ENCODE assay signal across 8 cellular contexts in the genomic region with DNA sequence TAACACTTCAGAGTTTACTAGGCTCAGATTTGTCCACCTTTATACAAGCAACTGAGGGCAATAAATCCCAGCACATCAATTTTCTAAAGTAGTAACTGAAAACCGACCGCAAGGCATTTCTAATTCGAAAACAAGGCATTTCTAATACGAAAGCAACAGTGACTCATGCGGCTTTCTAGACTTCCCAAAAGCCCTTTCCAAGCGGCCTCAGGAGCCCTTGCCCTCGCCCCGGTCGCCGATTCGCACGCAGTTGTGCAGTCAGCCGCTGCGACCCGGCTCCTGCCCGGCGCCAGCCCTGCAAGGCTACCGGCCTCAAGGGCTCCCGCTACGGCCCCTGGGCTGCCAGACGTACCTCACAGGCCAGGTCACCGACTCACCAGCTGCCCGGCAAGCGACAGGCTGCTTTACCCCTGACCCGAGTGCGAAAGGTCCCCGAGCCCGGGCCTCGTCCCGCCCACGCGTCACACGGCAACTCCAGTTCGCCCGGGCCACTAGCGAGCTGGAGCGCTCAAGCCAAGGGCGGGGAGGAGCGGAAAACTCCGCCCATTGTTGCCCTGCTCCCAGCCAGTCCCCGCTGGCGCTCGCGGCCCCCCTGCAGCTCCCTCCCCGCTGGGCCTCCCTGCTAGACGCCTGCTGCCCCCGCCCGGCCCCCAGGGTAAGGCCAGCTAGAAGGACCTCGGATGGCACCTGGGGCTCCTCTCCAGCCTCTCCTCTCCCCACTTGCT. TPM values are rescaled to one million over a fixed set of nuclear protein-coding genes. Genes with fewer than 3 reads are reported as not detected.
DNase-seq lines count a peak whose midpoint lies in the region; ATAC-seq and TF ChIP-seq lines count a peak whose summit lies in the region.

No MANE protein-coding gene starts in this region.

- H3K9me3 ChIP-seq in BE2C = no peaks in the 10 kb centered on the region
- H3K9me3 ChIP-seq in OCI-LY1 (ENCODE audit: low read length) = no peaks in the 10 kb centered on the region

- TF ChIP-seq CTCF in BE2C (IDR thresholded peaks at IDR 0.05; ENCODE audit: low read depth, low read length) (no peak), OCI-LY1 (IDR thresholded peaks at IDR 0.05; ENCODE audit: low read length) (no peak; the same call in 1 of the 2 replicates), epithelial cell of proximal tubule (conservative IDR thresholded peaks at IDR 0.05; ENCODE audit: low read depth, low read length) (peak; percentile 32)

- H3K4me1 ChIP-seq in BE2C (no peaks in the 10 kb centered on the region), OCI-LY1 (ENCODE audit: insufficient read depth, low read length, severe bottlenecking) (peaks cover 56% of the 10 kb centered on the region)

- no peaks in the 10 kb centered on the region; the same call in 1 of the 2 replicates for H3K36me3 ChIP-seq in BE2C
- peaks cover 20% of the 10 kb centered on the region; the same call in 1 of the 2 replicates for H3K36me3 ChIP-seq in OCI-LY1 (ENCODE audit: insufficient read depth, low read length)

- H3K27me3 ChIP-seq in BE2C (no peaks in the 10 kb centered on the region), OCI-LY1 (ENCODE audit: insufficient read depth, low read length) (no peaks in the 10 kb centered on the region)

- H3K4me3 ChIP-seq in BE2C (ENCODE audit: low read depth, low read length) = peak overlapping the region; percentile 75
- peak overlapping the region; percentile 56 for H3K4me3 ChIP-seq in OCI-LY1 (ENCODE audit: low read depth, low read length, poor library complexity, severe bottlenecking)
- peak overlapping the region; percentile 54 for H3K4me3 ChIP-seq in epithelial cell of proximal tubule (ENCODE audit: low read depth, low read length)

- peaks cover 97% of the 10 kb centered on the region for H3K79me2 ChIP-seq in OCI-LY1 (ENCODE audit: insufficient read depth, low read length)

- H3F3A ChIP-seq in OCI-LY1 (ENCODE audit: insufficient read depth, low read length) = no peaks in the 10 kb centered on the region

- H3K4me2 ChIP-seq in OCI-LY1 (ENCODE audit: low read length) = peak overlapping the region; percentile 55

- peak; percentile 93 for DNase-seq in BE2C
- DNase-seq in activated T-cell treated with anti-CD3 and anti-CD28 coated beads for 4 hours = peak; percentile 56
- DNase-seq in epithelial cell of proximal tubule (ENCODE audit: low read depth) = peak; percentile 85
- DNase-seq in mucosa of gallbladder (ENCODE audit: low spot score) = peak; percentile 91
- DNase-seq in stimulated activated CD8-positive, alpha-beta memory T cell treated with anti-CD3 and anti-CD28 coated beads, Interleukin-4, amount 100 ng/mL, for 1 hour (ENCODE audit: low read depth in 2 of 2, low spot score in 1 of 2) = peak; percentile 36 to 64

- peak overlapping the region; percentile 32; the same call in 1 of the 2 replicates for H3K9ac ChIP-seq in OCI-LY1 (ENCODE audit: low read length)

- no peaks in the 10 kb centered on the region for H3K9me2 ChIP-seq in OCI-LY1 (ENCODE audit: low read depth, low read length)

- no peak overlapping the region for H3K27ac ChIP-seq in OCI-LY1 (ENCODE audit: low read depth, low read length, poor library complexity, severe bottlenecking)

- H4K20me1 ChIP-seq in OCI-LY1 (ENCODE audit: insufficient read depth, low read length) = no peaks in the 10 kb centered on the region; the same call in 1 of the 2 replicates

- no peak overlapping the region for H2AFZ ChIP-seq in OCI-LY1 (ENCODE audit: low read length)

- peak; percentile 93 for ATAC-seq in GM19043 (IDR thresholded peaks at IDR 0.05; ENCODE audit: low read depth, unreplicated experiment)
- ATAC-seq in HG03342 (IDR thresholded peaks at IDR 0.05; ENCODE audit: unreplicated experiment) = peak; percentile 95

RNA-seq across cellular contexts. Expression of gene NCOA4, which starts 7.3 kb away (rescaled TPM):
- polyA plus RNA-seq in BE2C (2012; ENCODE audit: insufficient read depth, insufficient read length, low read depth) = 67.3 TPM
- total RNA-seq in epithelial cell of proximal tubule (90.2 and 107 TPM in 2 replicates), mucosa of gallbladder (155 TPM)

RNA-seq across cellular contexts. Expression of gene MSMB, which starts 22.9 kb away (rescaled TPM):
- not detected for polyA plus RNA-seq in BE2C (2012; ENCODE audit: insufficient read depth, insufficient read length, low read depth)
- total RNA-seq in epithelial cell of proximal tubule (not detected in 2 replicates), mucosa of gallbladder (15.8 TPM)

RNA-seq across cellular contexts. Expression of gene TIMM23, which starts 50.9 kb away (rescaled TPM):
- 124 TPM for polyA plus RNA-seq in BE2C (2012; ENCODE audit: insufficient read depth, insufficient read length, low read depth)
- 98.7 and 147 TPM in 2 replicates for total RNA-seq in epithelial cell of proximal tubule
- total RNA-seq in mucosa of gallbladder = 49.3 TPM

Comparison
In these comparisons a context has a peak if more than half of its experiments do, and no peak if none do; other contexts are left out.
1. RNA of gene MSMB, which starts 22.9 kb away (total RNA-seq): 15.8 TPM in mucosa of gallbladder (single experiment); not detected in epithelial cell of proximal tubule; every median in the first group is over 10 times any median in the second.
2. Peak in every context shown above with its lines, with median percentiles within 50 percentile points of each other: DNase-seq and H3K4me3 ChIP-seq.